Comparison of ENCODE assay signal across 2 cellular contexts in the genomic region with DNA sequence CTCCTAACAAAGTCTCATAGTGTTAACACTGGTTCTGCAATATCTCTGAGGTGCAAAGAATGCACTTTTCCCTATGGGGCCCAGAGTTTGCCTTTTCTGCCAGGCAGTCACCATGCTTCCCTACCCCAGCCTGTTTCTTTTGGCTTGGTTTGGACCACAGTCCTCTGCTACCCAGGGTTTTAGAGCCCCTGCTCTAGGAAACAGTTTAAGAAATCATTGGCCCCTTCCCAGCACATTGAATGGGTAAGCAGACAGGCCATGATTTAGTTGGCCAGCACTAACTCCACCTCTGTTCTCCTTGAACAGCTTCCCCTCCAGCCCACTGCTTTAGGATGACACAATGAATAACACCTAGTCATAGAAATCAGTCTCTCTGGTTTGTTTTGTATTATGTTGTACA.
TF ChIP-seq lines count a peak whose summit lies in the region.

No MANE protein-coding gene starts in this region.

TF ChIP-seq in GM12878, 131 proteins besides CTCF, POLR2A, EP300 and RAD21 (continues in another document):
- TF ChIP-seq HSF1 (IDR thresholded peaks at IDR 0.05; ENCODE audit: low read depth, low read length) (no peak), ATF3 (IDR thresholded peaks at IDR 0.05; ENCODE audit: borderline replicate concordance, extremely low read depth, low read depth, low read length) (no peak), EGR1 (IDR thresholded peaks at IDR 0.05; ENCODE audit: borderline replicate concordance in 1 of 2, low read depth in 2 of 2, low read length in 2 of 2) (no peak), ASH2L (IDR thresholded peaks at IDR 0.05; ENCODE audit: borderline replicate concordance, low read depth) (no peak), ZBTB4 (CRISPR knock-in tag; IDR thresholded peaks at IDR 0.05) (no peak), ZNF24 (IDR thresholded peaks at IDR 0.05) (no peak), SMARCA5 (IDR thresholded peaks at IDR 0.05) (no peak), MYC (IDR thresholded peaks at IDR 0.05; ENCODE audit: insufficient read depth, insufficient read length, insufficient replicate concordance, low read length, severe bottlenecking) (no peak), ELK1 (IDR thresholded peaks at IDR 0.05; ENCODE audit: low read depth, low read length) (no peak), CHD1 (IDR thresholded peaks at IDR 0.05; ENCODE audit: low read depth, low read length) (no peak), MLLT1 (IDR thresholded peaks at IDR 0.05) (no peak), NR2C1 (IDR thresholded peaks at IDR 0.05) (no peak), NFYA (IDR thresholded peaks at IDR 0.05; ENCODE audit: borderline replicate concordance, low read depth, low read length) (no peak), RCOR1 (conservative IDR thresholded peaks at IDR 0.05; ENCODE audit: low read depth, low read length) (no peak), TARDBP (IDR thresholded peaks at IDR 0.05; ENCODE audit: borderline replicate concordance) (no peak), PKNOX1 (IDR thresholded peaks at IDR 0.05) (no peak)

TF ChIP-seq in SK-N-SH, 30 proteins besides CTCF, POLR2A, EP300 and RAD21:
- TF ChIP-seq FOXM1 (IDR thresholded peaks at IDR 0.05; ENCODE audit: low read depth): no peak
- TF ChIP-seq RFX5 (IDR thresholded peaks at IDR 0.05; ENCODE audit: low read length): no peak
- no peak for TF ChIP-seq MEF2A (IDR thresholded peaks at IDR 0.05; ENCODE audit: borderline replicate concordance, low read depth)
- TF ChIP-seq TAF1 (IDR thresholded peaks at IDR 0.05; ENCODE audit: borderline replicate concordance, low read depth, low read length): no peak
- TF ChIP-seq POLR2AphosphoS5 (IDR thresholded peaks at IDR 0.05; ENCODE audit: low read depth, low read length): no peak
- no peak for TF ChIP-seq FOXJ3 (CRISPR knock-in tag; IDR thresholded peaks at IDR 0.05)
